ENCODE assay signal across 18 cellular contexts in the genomic region with DNA sequence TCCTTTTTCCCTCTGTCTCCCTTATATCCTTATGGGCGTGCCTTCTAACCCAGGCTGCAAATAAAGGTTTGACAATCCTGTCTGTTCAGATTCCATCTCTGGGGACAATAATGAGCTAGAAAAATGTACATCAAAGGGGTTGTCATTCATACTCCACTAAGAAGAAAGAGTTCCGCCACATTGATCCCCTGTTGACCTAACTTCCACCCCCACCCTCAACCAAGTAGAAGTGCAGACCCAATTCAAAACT. TPM values are rescaled to one million over a fixed set of nuclear protein-coding genes. Genes with fewer than 3 reads are reported as not detected.
"Had no signal": no experiment of that assay in that cellular context is flagged by ENCODE, and none has a peak within 500 bp of the region (broad histone marks: within the 10 kb centered on the region; RNA-seq: fewer than 3 reads in every experiment).

No MANE protein-coding gene starts in this region.

- DNase-seq: activated CD4-positive, alpha-beta T cell treated with anti-CD3 and anti-CD28 coated beads for 1 hour; activated CD4-positive, alpha-beta T cell treated with anti-CD3 and anti-CD28 coated beads, Interleukin-2, amount 50 U/mL, for 48 hours; activated naive CD8-positive, alpha-beta T cell treated with anti-CD3 and anti-CD28 coated beads, Interleukin-2, amount 50 U/mL, for 24 hours; activated T-cell treated with anti-CD3 and anti-CD28 coated beads, Interleukin-2, amount 50 U/mL, for 48 hours; effector CD8-positive, alpha-beta T cell; natural killer cell; right cardiac atrium; spleen; stimulated activated CD4-positive, alpha-beta T cell treated with anti-CD3 and anti-CD28 coated beads, Interleukin-1b, Interleukin-23, amount 100 ng/mL, for 48 hours; tibial artery had no signal

- H3K4me1 Mint-ChIP-seq: activated naive CD8-positive, alpha-beta T cell treated with anti-CD3 and anti-CD28 coated beads, Interleukin-2, amount 50 U/mL, for 24 hours; natural killer cell; stimulated activated memory B cell treated with anti-CD40 and anti-IgM and Interleukin-4, amounts not matched to agents 10 μg/mL and 1 μg/mL and 100 μg/mL, for 72 hours had no signal

- H3K27ac ChIP-seq: ascending aorta, epithelial cell of prostate, spleen, tibial artery had no signal

- H3K4me1 ChIP-seq: ascending aorta, spleen had no signal

- H3K36me3 ChIP-seq: ascending aorta, spleen, tibial artery had no signal

- H3K9me3 ChIP-seq: ascending aorta, tibial artery had no signal

- H3K27me3 ChIP-seq: ascending aorta, spleen, tibial artery had no signal

- H3K36me3 Mint-ChIP-seq: natural killer cell; stimulated activated memory B cell treated with anti-CD40 and anti-IgM and Interleukin-4, amounts not matched to agents 10 μg/mL and 1 μg/mL and 100 μg/mL, for 72 hours had no signal

- ATAC-seq: activated naive CD8-positive, alpha-beta T cell treated with anti-CD3 and anti-CD28 coated beads, Interleukin-2, amount 50 U/mL, for 24 hours; natural killer cell; right cardiac atrium; stimulated activated memory B cell treated with anti-CD40 and anti-IgM and Interleukin-4, amounts not matched to agents 10 μg/mL and 1 μg/mL and 100 μg/mL, for 72 hours had no signal

- H3K4me3 Mint-ChIP-seq: activated naive CD8-positive, alpha-beta T cell treated with anti-CD3 and anti-CD28 coated beads, Interleukin-2, amount 50 U/mL, for 24 hours; natural killer cell; stimulated activated memory B cell treated with anti-CD40 and anti-IgM and Interleukin-4, amounts not matched to agents 10 μg/mL and 1 μg/mL and 100 μg/mL, for 72 hours had no signal

- H3K9me3 Mint-ChIP-seq: activated naive CD8-positive, alpha-beta T cell treated with anti-CD3 and anti-CD28 coated beads, Interleukin-2, amount 50 U/mL, for 24 hours had no signal

- H3K27ac Mint-ChIP-seq: activated naive CD8-positive, alpha-beta T cell treated with anti-CD3 and anti-CD28 coated beads, Interleukin-2, amount 50 U/mL, for 24 hours; natural killer cell; stimulated activated memory B cell treated with anti-CD40 and anti-IgM and Interleukin-4, amounts not matched to agents 10 μg/mL and 1 μg/mL and 100 μg/mL, for 72 hours had no signal

- H3K27me3 Mint-ChIP-seq: stimulated activated memory B cell treated with anti-CD40 and anti-IgM and Interleukin-4, amounts not matched to agents 10 μg/mL and 1 μg/mL and 100 μg/mL, for 72 hours had no signal

- H3K4me3 ChIP-seq: ascending aorta, spleen, tibial artery had no signal

RNA-seq across cellular contexts. Expression of gene GABRA3, which starts 0.5 kb away (rescaled TPM):
- total RNA-seq: ascending aorta; cardiac septum; glomerular endothelial cell; lung microvascular endothelial cell; mucosa of gallbladder; natural killer cell; spleen; T-helper 2 cell treated with Interferon-gamma antibody and Interleukin-4, amounts not matched to agents 100 ng/mL and 5 ng/mL, for 36 hours had no signal
- polyA plus RNA-seq: right cardiac atrium, spleen had no signal
